Comparison of ENCODE assay signal across 14 cellular contexts in genomic region chr2:205695460-205695979, GRCh38. TPM values are rescaled to one million over a fixed set of nuclear protein-coding genes. Genes with fewer than 3 reads are reported as not detected.
DNase-seq lines count a peak whose midpoint lies in the region; ATAC-seq and TF ChIP-seq lines count a peak whose summit lies in the region.
"Had no signal": no experiment of that assay in that cellular context is flagged by ENCODE, and none has a peak within 500 bp of the region (broad histone marks: within the 10 kb centered on the region; RNA-seq: fewer than 3 reads in every experiment).

No MANE protein-coding gene starts in this region.

- H3K4me3 Mint-ChIP-seq in stimulated activated naive CD8-positive, alpha-beta T cell treated with anti-CD3 and anti-CD28 coated beads, Interleukin-15, amount 100 ng/mL, for 72 hours, result no peak overlapping the region
- H3K4me3 Mint-ChIP-seq in chondrocyte (ENCODE audit: unreplicated experiment), result no peak overlapping the region
- H3K4me3 Mint-ChIP-seq in nephron progenitor cell, result peak overlapping the region; percentile 42

- ATAC-seq in stimulated activated naive CD8-positive, alpha-beta T cell treated with anti-CD3 and anti-CD28 coated beads, Interleukin-15, amount 100 ng/mL, for 72 hours, result peak; percentile 20
- ATAC-seq in stimulated activated naive CD8-positive, alpha-beta T cell treated with anti-CD3 and anti-CD28 coated beads, Interleukin-15, Interleukin-2, amounts not matched to agents 100 U/mL and 50 U/mL, for 24 hours, result no peak
- ATAC-seq in HG02610 (IDR thresholded peaks at IDR 0.05; ENCODE audit: unreplicated experiment), result no peak
- ATAC-seq in GM18505 (IDR thresholded peaks at IDR 0.05; ENCODE audit: unreplicated experiment), result no peak
- ATAC-seq in HG02840 (IDR thresholded peaks at IDR 0.05; ENCODE audit: low FRiP score, unreplicated experiment), result no peak
- ATAC-seq: PC-3, sciatic nerve had no signal

- H3K9me3 Mint-ChIP-seq in stimulated activated naive CD8-positive, alpha-beta T cell treated with anti-CD3 and anti-CD28 coated beads, Interleukin-15, amount 100 ng/mL, for 72 hours, result no peaks in the 10 kb centered on the region
- H3K9me3 Mint-ChIP-seq in chondrocyte (ENCODE audit: low read depth) (no peaks in the 10 kb centered on the region), nephron progenitor cell (no peaks in the 10 kb centered on the region)

- peaks cover 10% of the 10 kb centered on the region for H3K4me1 Mint-ChIP-seq in stimulated activated naive CD8-positive, alpha-beta T cell treated with anti-CD3 and anti-CD28 coated beads, Interleukin-15, amount 100 ng/mL, for 72 hours
- H3K4me1 Mint-ChIP-seq in chondrocyte (ENCODE audit: low read depth) (peaks cover 69% of the 10 kb centered on the region), nephron progenitor cell (peaks cover 95% of the 10 kb centered on the region)

- no peak for TF ChIP-seq POLR2A in GM18505 (IDR thresholded peaks at IDR 0.05; ENCODE audit: borderline replicate concordance, extremely low read depth, insufficient read depth, insufficient read length)

- DNase-seq in stimulated activated naive CD8-positive, alpha-beta T cell treated with anti-CD3 and anti-CD28 coated beads, Interleukin-15, amount 100 ng/mL, for 72 hours, result no peak
- no peak for DNase-seq in stimulated activated naive CD8-positive, alpha-beta T cell treated with anti-CD3 and anti-CD28 coated beads, Interleukin-15, Interleukin-2, amounts not matched to agents 100 U/mL and 50 U/mL, for 24 hours
- no peak for DNase-seq in chondrocyte (ENCODE audit: low spot score)
- no peak for DNase-seq in nephron progenitor cell
- no peak for DNase-seq in NCI-H774 (lab: John Stamatoyannopoulos, UW)
- DNase-seq: activated naive CD4-positive, alpha-beta T cell treated with Interleukin-2 at 50 U/mL for 16 hours; colonic mucosa; NCI-H2227 treated with DMSO at 0.1 percent for 48 hours; PC-3 had no signal

- H3K36me3 Mint-ChIP-seq in chondrocyte (ENCODE audit: low read depth), result peaks cover 7% of the 10 kb centered on the region
- peaks cover 28% of the 10 kb centered on the region for H3K36me3 Mint-ChIP-seq in nephron progenitor cell (ENCODE audit: low read depth)

- H3K27ac Mint-ChIP-seq in stimulated activated naive CD8-positive, alpha-beta T cell treated with anti-CD3 and anti-CD28 coated beads, Interleukin-15, amount 100 ng/mL, for 72 hours, result no peak overlapping the region
- peak overlapping the region; percentile 69 for H3K27ac Mint-ChIP-seq in chondrocyte (ENCODE audit: unreplicated experiment)
- H3K27ac Mint-ChIP-seq in nephron progenitor cell, result peak overlapping the region; percentile 59
- H3K27ac Mint-ChIP-seq: type B pancreatic cell had no signal

- peaks cover 15% of the 10 kb centered on the region for H3K27me3 Mint-ChIP-seq in stimulated activated naive CD8-positive, alpha-beta T cell treated with anti-CD3 and anti-CD28 coated beads, Interleukin-15, amount 100 ng/mL, for 72 hours
- H3K27me3 Mint-ChIP-seq in chondrocyte (ENCODE audit: low read depth) (no peaks in the 10 kb centered on the region), nephron progenitor cell (ENCODE audit: low read depth, poor library complexity) (no peaks in the 10 kb centered on the region)

- TF ChIP-seq CTCF in chondrocyte (IDR thresholded peaks at IDR 0.05) (no peak), nephron progenitor cell (IDR thresholded peaks at IDR 0.05) (no peak)

RNA-seq across cellular contexts. Expression of gene NRP2, which starts 13.2 kb away (rescaled TPM):
- total RNA-seq in chondrocyte, result 31.7 to 83.7 TPM (median 34.5 TPM) in 3 replicates

Comparison
In these comparisons a context has a peak if more than half of its experiments do, and no peak if none do; other contexts are left out.
1. H3K27ac Mint-ChIP-seq: peak in chondrocyte (single experiment) and nephron progenitor cell (single experiment); none in stimulated activated naive CD8-positive, alpha-beta T cell treated with anti-CD3 and anti-CD28 coated beads, Interleukin-15, amount 100 ng/mL, for 72 hours (0 of 2).